Comparison of ENCODE assay signal across 6 cellular contexts in the genomic region with DNA sequence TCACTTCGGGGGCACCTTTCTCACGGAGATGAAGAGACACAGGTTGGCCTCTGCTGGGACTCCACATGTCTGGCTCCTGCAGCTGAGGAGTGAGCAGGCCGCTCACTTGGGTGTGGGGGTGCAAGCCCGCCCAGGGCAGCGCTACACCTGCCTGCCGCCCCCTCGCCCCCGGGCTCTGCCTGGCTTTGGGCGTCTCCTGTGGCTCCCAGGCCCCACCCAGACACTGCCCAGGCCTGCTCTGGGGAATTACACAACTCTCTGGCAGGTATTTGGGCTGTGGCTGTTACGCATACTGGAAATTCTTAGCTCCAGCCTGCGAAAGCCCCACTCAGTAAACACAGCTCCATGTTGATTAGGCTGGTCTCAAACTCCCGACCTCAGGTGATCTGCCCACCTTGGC. TPM values are rescaled to one million over a fixed set of nuclear protein-coding genes. Genes with fewer than 3 reads are reported as not detected.
"Had no signal": no experiment of that assay in that cellular context is flagged by ENCODE, and none has a peak within 500 bp of the region (broad histone marks: within the 10 kb centered on the region; RNA-seq: fewer than 3 reads in every experiment).

No MANE protein-coding gene starts in this region.

RNA-seq across cellular contexts. Expression of a gene that starts 7.9 kb away (rescaled TPM):
- total RNA-seq: activated T-helper 2 cell treated with anti-CD3 and anti-CD28 coated beads, Interferon-gamma antibody, Interleukin-2, Interleukin-4, amounts not matched to agents 10 μg/mL and 5 μg/mL and 100 μg/mL, durations not matched to agents 14 hours and 24 hours and 36 hours; dermis blood vessel endothelial cell; gastroesophageal sphincter; SJSA1; temporal lobe had no signal
- polyA plus RNA-seq: adipose tissue had no signal
